8 cellular contexts compared by ENCODE assay signal in genomic region chr1:227788279-227789041, GRCh38. TPM values are rescaled to one million over a fixed set of nuclear protein-coding genes. Genes with fewer than 3 reads are reported as not detected.
DNase-seq lines count a peak whose midpoint lies in the region; ATAC-seq and FAIRE-seq lines count a peak whose summit lies in the region.

No MANE protein-coding gene starts in this region.

- H3K4me1 Mint-ChIP-seq in activated naive CD8-positive, alpha-beta T cell treated with anti-CD3 and anti-CD28 coated beads, Interleukin-2, amount 10 ng/mL, durations not matched to agents 7 days and 5 days, result peaks cover 5% of the 10 kb centered on the region

- H3K4me3 Mint-ChIP-seq in activated naive CD8-positive, alpha-beta T cell treated with anti-CD3 and anti-CD28 coated beads, Interleukin-2, amount 10 ng/mL, durations not matched to agents 7 days and 5 days, result peak overlapping the region; percentile 78

- in situ Hi-C loops in Caki2 (cut with HindIII; ENCODE audit: low pct_unique_long_range_greater_than_20kb, low sequenced_read_pairs), result no loop called here

- H3K36me3 ChIP-seq in iPS-18a (ENCODE audit: control insufficient read depth, low read depth, low read length), result no peaks in the 10 kb centered on the region

- peak; percentile 8 for FAIRE-seq in GM19239 (lab: Jason Lieb, UNC)

- POLR2A ChIA-PET in activated naive CD8-positive, alpha-beta T cell treated with anti-CD3 and anti-CD28 coated beads, Interleukin-2, amount 10 ng/mL, durations not matched to agents 7 days and 5 days (lab: Charles Lee), result interaction anchor here (0.9 to 1.3 kb wide), 4 partner anchors 14 to 53 kb away, joined by 3 to 9 read pairs (median 8); partner anchors contain the start of genes JMJD4 and SNAP47

- H3K27me3 Mint-ChIP-seq in activated naive CD8-positive, alpha-beta T cell treated with anti-CD3 and anti-CD28 coated beads, Interleukin-2, amount 10 ng/mL, durations not matched to agents 7 days and 5 days, result peaks cover 16% of the 10 kb centered on the region

- H3K27ac Mint-ChIP-seq in activated naive CD8-positive, alpha-beta T cell treated with anti-CD3 and anti-CD28 coated beads, Interleukin-2, amount 10 ng/mL, durations not matched to agents 7 days and 5 days, result no peak overlapping the region

- H3K9ac ChIP-seq in iPS-18a (ENCODE audit: low read length), result no peak overlapping the region

- no peaks in the 10 kb centered on the region for H3K36me3 Mint-ChIP-seq in activated naive CD8-positive, alpha-beta T cell treated with anti-CD3 and anti-CD28 coated beads, Interleukin-2, amount 10 ng/mL, durations not matched to agents 7 days and 5 days

- H3K4me3 ChIP-seq in iPS-18a (ENCODE audit: low read length) (peak overlapping the region; percentile 63), skin epidermis (peak overlapping the region; percentile 54 to 61 (median 60))

- no peaks in the 10 kb centered on the region for H3K9me3 Mint-ChIP-seq in activated naive CD8-positive, alpha-beta T cell treated with anti-CD3 and anti-CD28 coated beads, Interleukin-2, amount 10 ng/mL, durations not matched to agents 7 days and 5 days

- no peak overlapping the region for H3K27ac ChIP-seq in iPS-18a (ENCODE audit: low read length)
- peak overlapping the region in 12 of 21 experiments; percentile 10 to 81 (median 59) for H3K27ac ChIP-seq in skin epidermis

- H3K9me3 ChIP-seq in iPS-18a (ENCODE audit: control insufficient read depth, low read depth, low read length), result no peaks in the 10 kb centered on the region

- DNase-seq in Caki2 (ENCODE audit: low read depth), result peak; percentile 74
- DNase-seq in GM19239 (ENCODE audit: insufficient read length, low spot score), result peak; percentile 66
- peak; percentile 80 for DNase-seq in NCI-H510A (lab: John Stamatoyannopoulos, UW)
- peak; percentile 82 for DNase-seq in activated naive CD8-positive, alpha-beta T cell treated with anti-CD3 and anti-CD28 coated beads, Interleukin-2, amount 10 ng/mL, durations not matched to agents 7 days and 5 days
- DNase-seq in T1000 (lab: John Stamatoyannopoulos, UW), result no peak

- peaks cover 42% of the 10 kb centered on the region for H3K27me3 ChIP-seq in iPS-18a (ENCODE audit: control insufficient read depth, insufficient read depth, low read length)

- peak; percentile 47 for ATAC-seq in HG03139 (IDR thresholded peaks at IDR 0.05; ENCODE audit: unreplicated experiment)
- ATAC-seq in activated naive CD8-positive, alpha-beta T cell treated with anti-CD3 and anti-CD28 coated beads, Interleukin-2, amount 10 ng/mL, durations not matched to agents 7 days and 5 days (ENCODE audit: low read depth), result peak; percentile 69

- H3K4me1 ChIP-seq in iPS-18a (ENCODE audit: control insufficient read depth, low read depth, low read length), result no peaks in the 10 kb centered on the region

RNA-seq across cellular contexts. Expression of gene PRSS38, which starts 27.0 kb away (rescaled TPM):
- total RNA-seq in Caki2 (2014; rRNA removed; shearing (Covaris generic); ENCODE audit: low replicate concordance), result not detected in 2 replicates
- not detected for total RNA-seq in activated naive CD8-positive, alpha-beta T cell treated with anti-CD3 and anti-CD28 coated beads, Interleukin-2, amount 10 ng/mL, durations not matched to agents 7 days and 5 days

RNA-seq across cellular contexts. Expression of gene SNAP47, which starts 53.2 kb away (rescaled TPM):
- 79.8 and 86.1 TPM in 2 replicates for total RNA-seq in Caki2 (2014; rRNA removed; shearing (Covaris generic); ENCODE audit: low replicate concordance)
- 10 to 100 TPM; 29.0 to 29.2 TPM for total RNA-seq in activated naive CD8-positive, alpha-beta T cell treated with anti-CD3 and anti-CD28 coated beads, Interleukin-2, amount 10 ng/mL, durations not matched to agents 7 days and 5 days

RNA-seq across cellular contexts. Expression of gene JMJD4, which starts 53.4 kb away (rescaled TPM):
- 45.4 and 70.1 TPM in 2 replicates for total RNA-seq in Caki2 (2014; rRNA removed; shearing (Covaris generic); ENCODE audit: low replicate concordance)
- 10 to 100 TPM; 20.4 to 21.6 TPM for total RNA-seq in activated naive CD8-positive, alpha-beta T cell treated with anti-CD3 and anti-CD28 coated beads, Interleukin-2, amount 10 ng/mL, durations not matched to agents 7 days and 5 days
